Comparison of ENCODE assay signal across 10 cellular contexts in genomic region chr15:41291065-41291631, GRCh38. TPM values are rescaled to one million over a fixed set of nuclear protein-coding genes. Genes with fewer than 3 reads are reported as not detected.
DNase-seq lines count a peak whose midpoint lies in the region; ATAC-seq and FAIRE-seq lines count a peak whose summit lies in the region.
"Had no signal": no experiment of that assay in that cellular context is flagged by ENCODE, and none has a peak within 500 bp of the region (broad histone marks: within the 10 kb centered on the region; RNA-seq: fewer than 3 reads in every experiment).

No MANE protein-coding gene starts in this region.

- no peaks in the 10 kb centered on the region for H3K27me3 ChIP-seq in naive thymus-derived CD4-positive, alpha-beta T cell (ENCODE audit: control insufficient read depth in 2 of 2, insufficient read depth in 2 of 2, low read length in 2 of 2)

- no peak overlapping the region for H3K27ac ChIP-seq in naive thymus-derived CD4-positive, alpha-beta T cell (ENCODE audit: low read depth, low read length)

- no peaks in the 10 kb centered on the region for H3K9me3 Mint-ChIP-seq in naive thymus-derived CD4-positive, alpha-beta T cell

- H3K4me3 ChIP-seq in naive thymus-derived CD4-positive, alpha-beta T cell (ENCODE audit: low read length), result no peak overlapping the region

- H3K27me3 Mint-ChIP-seq in naive thymus-derived CD4-positive, alpha-beta T cell, result no peaks in the 10 kb centered on the region

- peaks cover 4 to 32% (median 18%) of the 10 kb centered on the region in 5 donors for H3K36me3 Mint-ChIP-seq in naive thymus-derived CD4-positive, alpha-beta T cell

- H3K27ac Mint-ChIP-seq in naive thymus-derived CD4-positive, alpha-beta T cell, result peak overlapping the region in 1 of 9 donors; percentile 8

- H3K4me3 Mint-ChIP-seq in naive thymus-derived CD4-positive, alpha-beta T cell, result no peak overlapping the region

- POLR2A ChIA-PET in naive thymus-derived CD4-positive, alpha-beta T cell (lab: Charles Lee), result no interaction called here

- H3K36me3 ChIP-seq in naive thymus-derived CD4-positive, alpha-beta T cell (ENCODE audit: control insufficient read depth in 2 of 3, insufficient read depth in 3 of 3, low read length in 3 of 3), result peaks cover 10 to 43% (median 16%) of the 10 kb centered on the region in 3 experiments

- no peaks in the 10 kb centered on the region for H3K9me3 ChIP-seq in naive thymus-derived CD4-positive, alpha-beta T cell (ENCODE audit: control insufficient read depth in 2 of 3, low read length in 3 of 3)

- ATAC-seq in GM21786 (IDR thresholded peaks at IDR 0.05; ENCODE audit: unreplicated experiment), result peak; percentile 86
- ATAC-seq in naive thymus-derived CD4-positive, alpha-beta T cell, result peak; percentile 88
- ATAC-seq in HG03520 (IDR thresholded peaks at IDR 0.05; ENCODE audit: unreplicated experiment), result no peak

- peaks cover 4 to 16% of the 10 kb centered on the region in 2 donors for H3K4me1 ChIP-seq in naive thymus-derived CD4-positive, alpha-beta T cell (ENCODE audit: control insufficient read depth in 2 of 2, insufficient read depth in 2 of 2, low read length in 2 of 2)

- CTCF ChIA-PET in naive thymus-derived CD4-positive, alpha-beta T cell (lab: Charles Lee), result no interaction called here

- peak; percentile 68 for FAIRE-seq in GM18507 (lab: Jason Lieb, UNC)

- H3K4me1 Mint-ChIP-seq in naive thymus-derived CD4-positive, alpha-beta T cell, result peaks cover 19 to 49% (median 38%) of the 10 kb centered on the region in 7 donors

- intact Hi-C loops in naive thymus-derived CD4-positive, alpha-beta T cell (cut with micrococcal nuclease), result no loop called here

- no peak for DNase-seq in GM18507 (ENCODE audit: extremely low spot score, insufficient read length, low read depth)
- peak; percentile 67 for DNase-seq in NAMALWA (ENCODE audit: low spot score)
- DNase-seq in naive thymus-derived CD4-positive, alpha-beta T cell, result no peak
- DNase-seq in NCI-H226, result no peak
- DNase-seq in NCI-H2227 treated with DMSO at 0.1 percent for 48 hours (lab: John Stamatoyannopoulos, UW), result no peak
- no peak for DNase-seq in NCI-H748 treated with DMSO at 0.1 percent for 48 hours (lab: John Stamatoyannopoulos, UW)
- DNase-seq: NCI-H1930; stimulated activated naive CD4-positive, alpha-beta T cell treated with Interleukin-2 at 50 U/mL for 16 hours had no signal

RNA-seq across cellular contexts. Expression of gene OIP5, which starts 41.2 kb away (rescaled TPM):
- total RNA-seq in naive thymus-derived CD4-positive, alpha-beta T cell, result 10 to 100 TPM in 1 of 5 experiments, under 1 TPM in 3, not detected in 1; 0.32 to 15.2 (median 0.54) TPM
- polyA plus RNA-seq in naive thymus-derived CD4-positive, alpha-beta T cell, result under 1 TPM in 1 of 2 donors, not detected in 1; 0.83 TPM

RNA-seq across cellular contexts. Expression of gene NUSAP1, which starts 41.5 kb away (rescaled TPM):
- 100 to 1,000 TPM in 1 of 5 experiments, 1 to 10 TPM in 4; 1.3 to 167 (median 3.0) TPM for total RNA-seq in naive thymus-derived CD4-positive, alpha-beta T cell
- 1 to 10 TPM in 1 of 2 donors, under 1 TPM in 1; 0.86 to 1.1 TPM for polyA plus RNA-seq in naive thymus-derived CD4-positive, alpha-beta T cell
